Comparison of ENCODE assay signal across 8 cellular contexts in the genomic region with DNA sequence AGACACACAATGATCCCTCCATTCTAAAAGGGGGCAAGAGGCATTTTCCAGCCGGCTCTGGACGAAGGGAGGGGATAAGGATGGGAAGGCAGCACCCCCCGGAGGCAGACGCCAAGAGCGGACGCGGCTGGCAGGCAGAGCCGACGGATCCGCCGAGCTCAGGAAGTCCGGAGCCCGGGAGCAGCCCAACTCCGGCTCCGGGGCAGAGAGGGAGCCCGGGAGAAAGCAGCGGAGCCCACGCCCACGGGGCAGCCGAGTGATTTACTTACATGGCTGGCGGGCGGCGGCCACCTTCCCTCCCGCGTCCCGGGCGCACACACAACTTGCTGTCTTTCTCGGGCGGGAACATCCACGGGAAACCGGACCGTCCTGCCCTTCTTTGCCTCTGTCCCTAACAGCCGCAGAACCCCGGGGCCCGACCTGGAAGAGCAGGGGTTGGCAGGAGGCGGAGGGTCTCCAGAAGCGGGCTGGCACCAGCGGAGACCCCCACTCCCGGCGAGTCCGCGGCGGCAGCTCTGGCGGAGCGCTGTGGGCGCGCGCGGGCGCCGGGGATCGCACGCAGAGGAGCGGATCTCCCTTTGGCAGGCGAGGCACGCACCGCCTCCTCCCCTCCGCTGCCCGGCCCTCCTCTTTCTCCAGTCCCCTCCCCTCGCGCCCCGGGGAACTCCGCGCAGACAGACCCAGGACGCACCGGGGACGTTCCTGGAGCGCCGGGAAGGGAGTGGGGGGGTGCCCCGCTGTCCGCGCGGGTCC. TPM values are rescaled to one million over a fixed set of nuclear protein-coding genes. Genes with fewer than 3 reads are reported as not detected.
DNase-seq lines count a peak whose midpoint lies in the region; ATAC-seq and TF ChIP-seq lines count a peak whose summit lies in the region.

A gene (minus strand): TSS at position 580 of the 753 bp plus-strand sequence.

- peak within 1 kb of the TSS; percentile 88 for H3K4me3 Mint-ChIP-seq in nephron progenitor cell

- no peak for TF ChIP-seq POLR2A in Peyer's patch (IDR thresholded peaks at IDR 0.05)

- TF ChIP-seq CTCF in Peyer's patch (IDR thresholded peaks at IDR 0.05), result peak in 1 of 6 experiments; percentile 12
- peak; percentile 57 for TF ChIP-seq CTCF in foreskin fibroblast (IDR thresholded peaks at IDR 0.05; ENCODE audit: low read depth, low read length)
- no peak for TF ChIP-seq CTCF in nephron progenitor cell (IDR thresholded peaks at IDR 0.05)
- no peak for TF ChIP-seq CTCF in subcutaneous adipose tissue (IDR thresholded peaks at IDR 0.05; ENCODE audit: low read depth)

- H3K4me3 ChIP-seq in Peyer's patch, result peak within 1 kb of the TSS; percentile 50 to 83 (median 67)
- peak within 1 kb of the TSS; percentile 80 to 92 for H3K4me3 ChIP-seq in foreskin fibroblast (ENCODE audit: low read depth in 1 of 2, low read length in 2 of 2)

- DNase-seq in COLO668 (lab: John Stamatoyannopoulos, UW; ENCODE audit: unreplicated experiment) (peak; percentile 96), HPDE6-E6E7 (ENCODE audit: extremely low spot score) (peak; percentile 23), Peyer's patch (peak; percentile 34 to 77 (median 74)), foreskin fibroblast (peak; percentile 83 to 94), nephron progenitor cell (peak; percentile 87)
- DNase-seq in activated gamma-delta T cell treated with anti-CD3 and anti-CD28 coated beads, Interleukin-2, amount 50 U/mL, for 16 hours (ENCODE audit: low read depth), result peak; percentile 7

- no peaks in the 10 kb centered on the region for H3K36me3 Mint-ChIP-seq in nephron progenitor cell (ENCODE audit: low read depth)

- peaks cover 3% of the 10 kb centered on the region for H3K27me3 Mint-ChIP-seq in nephron progenitor cell (ENCODE audit: low read depth, poor library complexity)

- H3K9me3 Mint-ChIP-seq in nephron progenitor cell, result no peaks in the 10 kb centered on the region

- H3K27me3 ChIP-seq in Peyer's patch, result no peaks in the 10 kb centered on the region

- H3K9me3 ChIP-seq in Peyer's patch, result no peaks in the 10 kb centered on the region

- ATAC-seq in GM21367 (IDR thresholded peaks at IDR 0.05; ENCODE audit: unreplicated experiment), result peak; percentile 94

- H3K27ac ChIP-seq in Peyer's patch, result peak within 1 kb of the TSS; percentile 51 to 86 (median 80)

- peaks cover 49% of the 10 kb centered on the region for H3K4me1 Mint-ChIP-seq in nephron progenitor cell

- H3K36me3 ChIP-seq in Peyer's patch, result no peaks in the 10 kb centered on the region

- H3K4me1 ChIP-seq in Peyer's patch, result peaks cover 0 to 9% (median 2%) of the 10 kb centered on the region in 4 donors

- H3K27ac Mint-ChIP-seq in nephron progenitor cell, result peak within 1 kb of the TSS; percentile 96

RNA-seq across cellular contexts. Expression of the gene that starts here (rescaled TPM):
- total RNA-seq in Peyer's patch (10 to 100 TPM in 1 of 4 donors, 1 to 10 TPM in 3; 1.8 to 14.2 (median 9.0) TPM), subcutaneous adipose tissue (100 to 1,000 TPM in 1 of 4 donors, 10 to 100 TPM in 3; 75.2 to 106 (median 90.4) TPM)

Comparison
In these comparisons a context has a peak if more than half of its experiments do, and no peak if none do; other contexts are left out.
1. Peak in every context shown above with its lines: DNase-seq, ATAC-seq, H3K4me3 ChIP-seq and H3K27ac ChIP-seq.
2. RNA of the gene that starts here (total RNA-seq): 75.2 to 106 TPM in subcutaneous adipose tissue; 1.8 to 14.2 TPM in Peyer's patch; every median in the first group is over 4 times any median in the second.
3. DNase-seq: peak in every context shown above with its lines; median percentile 96 in COLO668; 88 in foreskin fibroblast; 87 in nephron progenitor cell; 74 in Peyer's patch; 23 in HPDE6-E6E7; 7 in activated gamma-delta T cell treated with anti-CD3 and anti-CD28 coated beads, Interleukin-2, amount 50 U/mL, for 16 hours.